In genomic region chr2:101149241-101150192, GRCh38 we compare ENCODE assay signal across 8 cellular contexts. TPM values are rescaled to one million over a fixed set of nuclear protein-coding genes. Genes with fewer than 3 reads are reported as not detected.
DNase-seq lines count a peak whose midpoint lies in the region; ATAC-seq and TF ChIP-seq lines count a peak whose summit lies in the region.

No MANE protein-coding gene starts in this region.

- no peaks in the 10 kb centered on the region for H3K9me3 ChIP-seq in lung (ENCODE audit: control insufficient read depth in 2 of 2, insufficient read depth in 1 of 2, low read length in 1 of 2)

- H3K4me3 ChIP-seq in AG10803 (ENCODE audit: low read length) (peak overlapping the region; percentile 60), astrocyte of the spinal cord (ENCODE audit: low read depth, low read length) (peak overlapping the region; percentile 63), lung (peak overlapping the region; percentile 25)

- H3K27me3 ChIP-seq in lung (ENCODE audit: control insufficient read depth, insufficient read depth), result no peaks in the 10 kb centered on the region

- TF ChIP-seq CTCF in AG10803 (conservative IDR thresholded peaks at IDR 0.05; ENCODE audit: low read length) (no peak), astrocyte of the spinal cord (IDR thresholded peaks at IDR 0.05; ENCODE audit: low read depth, low read length) (no peak), lung (IDR thresholded peaks at IDR 0.05; ENCODE audit: control extremely low read depth, extremely low read depth) (no peak)

- H3K4me1 ChIP-seq in lung (ENCODE audit: control insufficient read depth in 2 of 2, insufficient read depth in 2 of 2, low read length in 2 of 2), result peaks cover 15 to 17% of the 10 kb centered on the region in 2 donors

- WGBS in lung, 2 donors, result 72 to 79% methylated on average over 21 of the region's 21 CpGs

- ATAC-seq in lung (ENCODE audit: insufficient read depth, low FRiP score), result no peak

- H3K27ac ChIP-seq in lung (ENCODE audit: low read depth in 1 of 2, low read length in 1 of 2), result peak overlapping the region; percentile 12 to 76

- no peaks in the 10 kb centered on the region for H3K36me3 ChIP-seq in lung (ENCODE audit: control insufficient read depth in 2 of 2, insufficient read depth in 2 of 2, low read length in 2 of 2)

- DNase-seq in AG10803 (ENCODE audit: low read depth) (no peak), HuH-7.5 (ENCODE audit: low spot score) (peak; percentile 35), astrocyte of the spinal cord (ENCODE audit: low read depth, low spot score) (no peak), lung (ENCODE audit: low spot score) (no peak), NCI-H524 treated with DMSO at 0.1 percent for 48 hours (lab: John Stamatoyannopoulos, UW) (no peak), Kasumi-1 (lab: John Stamatoyannopoulos, UW) (no peak)
- no peak for DNase-seq in stimulated activated CD4-positive, alpha-beta T cell treated with anti-CD3 and anti-CD28 coated beads, Interleukin-1b, Interleukin-23, amount 100 ng/mL, for 48 hours
- DNase-seq in stimulated activated CD4-positive, alpha-beta T cell treated with anti-CD3 and anti-CD28 coated beads, Interleukin-4, amount 100 ng/mL, for 24 hours, result no peak

- in situ Hi-C loops in astrocyte of the spinal cord (cut with HindIII; ENCODE audit: low sequenced_read_pairs), result no loop called here

RNA-seq across cellular contexts. Expression of gene TBC1D8, which starts 1.7 kb away (rescaled TPM):
- total RNA-seq in lung, result 10 to 100 TPM; 35.4 to 40.7 TPM
- polyA plus RNA-seq in lung, result 10 to 100 TPM; 15.8 to 24.1 TPM
